In the genomic region with DNA sequence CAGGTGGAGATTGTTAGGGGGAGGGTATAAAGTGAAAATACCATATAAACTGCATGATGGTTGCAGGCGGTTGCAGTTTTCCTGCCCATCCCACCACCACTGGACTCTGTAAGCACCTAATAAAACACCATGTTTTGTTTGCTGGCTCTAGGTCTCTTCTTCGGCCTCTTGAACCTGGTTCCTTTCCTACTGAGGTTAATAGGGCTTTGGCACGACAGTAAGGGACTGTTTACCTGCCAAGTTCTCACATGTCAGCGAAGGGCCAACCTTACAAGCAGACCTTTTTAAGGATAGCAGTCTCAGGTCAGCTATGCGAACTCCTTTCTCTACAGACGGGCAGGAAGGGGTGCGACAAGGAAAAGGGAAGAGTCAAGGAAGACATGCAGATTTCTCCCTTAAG, we compare ENCODE assay signal across 30 cellular contexts. TPM values are rescaled to one million over a fixed set of nuclear protein-coding genes. Genes with fewer than 3 reads are reported as not detected.
"Had no signal": no experiment of that assay in that cellular context is flagged by ENCODE, and none has a peak within 500 bp of the region (broad histone marks: within the 10 kb centered on the region; RNA-seq: fewer than 3 reads in every experiment).

No MANE protein-coding gene starts in this region.

- H3K27me3 ChIP-seq: adrenal gland, Peyer's patch, SJSA1 had no signal

- H3K27ac ChIP-seq: adrenal gland, RWPE1, SJSA1, WERI-Rb-1 had no signal

- H3K9me3 Mint-ChIP-seq: activated naive CD8-positive, alpha-beta T cell treated with anti-CD3 and anti-CD28 coated beads, Interleukin-2, amount 10 ng/mL, durations not matched to agents 7 days and 5 days had no signal

- H3K4me3 Mint-ChIP-seq: activated CD8-positive, alpha-beta T cell treated with anti-CD3 and anti-CD28 coated beads, Interleukin-2, amount 10 ng/mL, durations not matched to agents 7 days and 5 days; activated naive CD8-positive, alpha-beta T cell treated with anti-CD3 and anti-CD28 coated beads, Interleukin-2, amount 10 ng/mL, durations not matched to agents 7 days and 5 days had no signal

- H3K27ac Mint-ChIP-seq: activated CD8-positive, alpha-beta T cell treated with anti-CD3 and anti-CD28 coated beads, Interleukin-2, amount 10 ng/mL, durations not matched to agents 7 days and 5 days had no signal

- H3K4me3 ChIP-seq: adrenal gland, K562, Peyer's patch, SJSA1 had no signal

- H3K9me3 ChIP-seq: adrenal gland, Peyer's patch, SJSA1 had no signal

- FAIRE-seq: K562 had no signal

- ATAC-seq: activated CD8-positive, alpha-beta T cell treated with anti-CD3 and anti-CD28 coated beads, Interleukin-2, amount 10 ng/mL, durations not matched to agents 7 days and 5 days; K562; SK-N-SH treated with all-trans-retinoic acid at 6 μM for 48 hours had no signal

- H3K36me3 ChIP-seq: adrenal gland, Peyer's patch, SJSA1, WERI-Rb-1 had no signal

- DNase-seq: activated CD4-positive, alpha-beta T cell treated with anti-CD3 and anti-CD28 coated beads for 4 hours; activated CD4-positive, alpha-beta T cell treated with anti-CD3 and anti-CD28 coated beads, Interleukin-2, amount 50 U/mL, for 4 hours; activated CD8-positive, alpha-beta memory T cell treated with anti-CD3 and anti-CD28 coated beads, Interleukin-2, amount 50 U/mL, for 48 hours; activated CD8-positive, alpha-beta T cell treated with anti-CD3 and anti-CD28 coated beads, Interleukin-2, amount 10 ng/mL, durations not matched to agents 7 days and 5 days; activated naive CD4-positive, alpha-beta T cell treated with anti-CD3 and anti-CD28 coated beads, Interleukin-2, amount 50 U/mL, for 16 hours; activated naive CD8-positive, alpha-beta T cell treated with anti-CD3 and anti-CD28 coated beads, Interleukin-2, amount 10 ng/mL, durations not matched to agents 7 days and 5 days; activated T-cell treated with anti-CD3 and anti-CD28 coated beads, Interleukin-2, amount 50 U/mL, for 1 hour; adrenal gland; anterior cingulate cortex; caudate nucleus; Karpas-422; NCI-H1092; NCI-H1417; NCI-H1930; NCI-H2171 treated with DMSO at 0.1 percent for 48 hours; NCI-H226; NCI-H526; NCI-H774; NK-92 treated with Interleukin-12 subunit alpha and Interleukin-12 subunit beta, amount 100 ng/mL, for 24 hours; Peyer's patch; Right ventricle myocardium superior; SW 1271; WERI-Rb-1 had no signal

- H3K36me3 Mint-ChIP-seq: activated naive CD8-positive, alpha-beta T cell treated with anti-CD3 and anti-CD28 coated beads, Interleukin-2, amount 10 ng/mL, durations not matched to agents 7 days and 5 days had no signal

RNA-seq across cellular contexts. Expression of a gene that starts 23.3 kb away (rescaled TPM):
- total RNA-seq: cerebellum, K562, NCI-H460, Right ventricle myocardium superior had no signal
- polyA plus RNA-seq: K562 had no signal

RNA-seq across cellular contexts. Expression of a gene that starts 39.6 kb away (rescaled TPM):
- total RNA-seq: activated CD8-positive, alpha-beta T cell treated with anti-CD3 and anti-CD28 coated beads, Interleukin-2, amount 10 ng/mL, durations not matched to agents 7 days and 5 days; activated naive CD8-positive, alpha-beta T cell treated with anti-CD3 and anti-CD28 coated beads, Interleukin-2, amount 10 ng/mL, durations not matched to agents 7 days and 5 days; Peyer's patch; Right ventricle myocardium superior; T-helper 1 cell treated with Interleukin-12 subunit alpha and Interleukin-12 subunit beta and Interleukin-4 antibody, amounts not matched to agents 30 ng/mL and 1 ng/mL, for 36 hours had no signal
